1 cellular context compared by ENCODE assay signal in the genomic region with DNA sequence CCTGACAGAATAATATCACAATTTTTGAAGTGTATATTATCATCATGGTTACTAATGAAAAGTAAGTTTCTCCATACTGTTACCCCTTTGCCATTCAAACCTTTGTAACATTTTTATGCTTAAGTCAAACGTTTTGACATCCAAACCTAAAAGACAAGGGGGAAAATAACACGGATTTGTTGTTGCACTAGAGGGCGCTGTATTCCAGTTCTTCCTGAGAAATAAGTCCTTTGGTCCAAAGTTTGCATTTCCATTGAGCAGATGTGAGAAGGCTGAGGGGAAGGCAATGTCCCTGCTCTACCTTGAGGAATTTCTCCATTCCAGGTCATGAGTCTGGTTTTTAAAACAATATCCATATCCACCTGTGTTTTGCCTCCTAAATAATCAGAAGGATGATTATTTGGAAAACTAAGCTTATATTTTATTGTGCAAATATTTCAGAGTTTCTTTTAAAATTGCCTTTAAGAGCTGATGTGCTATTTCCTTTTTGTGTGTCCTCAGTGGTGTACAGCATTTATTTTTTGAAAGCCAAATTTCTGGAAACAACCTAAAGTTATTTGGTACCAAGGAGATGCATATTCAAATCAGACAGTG.
A peak's percentile ranks its signal among the peaks of the same experiment; 100 is the strongest.
TF ChIP-seq lines count a peak whose summit lies in the region.

No MANE protein-coding gene starts in this region.

TF ChIP-seq in GM12878, 131 proteins besides CTCF, POLR2A, EP300 and RAD21:
- TF ChIP-seq SRF (IDR thresholded peaks at IDR 0.05; ENCODE audit: low read depth in 2 of 2, low read length in 2 of 2) (no peak), ZZZ3 (IDR thresholded peaks at IDR 0.05; ENCODE audit: control insufficient read depth, insufficient read length, low read depth) (no peak), SUZ12 (IDR thresholded peaks at IDR 0.05; ENCODE audit: unreplicated experiment) (no peak), LARP7 (IDR thresholded peaks at IDR 0.05) (no peak), GABPA (IDR thresholded peaks at IDR 0.05; ENCODE audit: low read depth) (no peak), RB1 (IDR thresholded peaks at IDR 0.05; ENCODE audit: borderline replicate concordance) (peak; percentile 26; the same call in 1 of the 2 replicates), HDAC2 (IDR thresholded peaks at IDR 0.05) (no peak), MTA3 (IDR thresholded peaks at IDR 0.05; ENCODE audit: borderline replicate concordance, low read length) (no peak), CBFB (IDR thresholded peaks at IDR 0.05; ENCODE audit: low read depth) (no peak), SMC3 (IDR thresholded peaks at IDR 0.05; ENCODE audit: borderline replicate concordance, low read length) (peak; percentile 87), RAD51 (IDR thresholded peaks at IDR 0.05) (no peak), RCOR1 (conservative IDR thresholded peaks at IDR 0.05; ENCODE audit: low read depth, low read length) (no peak), TCF3 (IDR thresholded peaks at IDR 0.05; ENCODE audit: borderline replicate concordance, insufficient read depth, low read depth, low read length) (no peak), TARDBP (IDR thresholded peaks at IDR 0.05; ENCODE audit: borderline replicate concordance) (no peak), BRCA1 (IDR thresholded peaks at IDR 0.05; ENCODE audit: low read depth, low read length) (no peak), STAT1 (conservative IDR thresholded peaks at IDR 0.05) (0 out of 2 replicates have a peak, but pooled peaks have one; percentile 57), HDGF (IDR thresholded peaks at IDR 0.05) (no peak), NBN (IDR thresholded peaks at IDR 0.05) (no peak)
- TF ChIP-seq, protein P1, sequence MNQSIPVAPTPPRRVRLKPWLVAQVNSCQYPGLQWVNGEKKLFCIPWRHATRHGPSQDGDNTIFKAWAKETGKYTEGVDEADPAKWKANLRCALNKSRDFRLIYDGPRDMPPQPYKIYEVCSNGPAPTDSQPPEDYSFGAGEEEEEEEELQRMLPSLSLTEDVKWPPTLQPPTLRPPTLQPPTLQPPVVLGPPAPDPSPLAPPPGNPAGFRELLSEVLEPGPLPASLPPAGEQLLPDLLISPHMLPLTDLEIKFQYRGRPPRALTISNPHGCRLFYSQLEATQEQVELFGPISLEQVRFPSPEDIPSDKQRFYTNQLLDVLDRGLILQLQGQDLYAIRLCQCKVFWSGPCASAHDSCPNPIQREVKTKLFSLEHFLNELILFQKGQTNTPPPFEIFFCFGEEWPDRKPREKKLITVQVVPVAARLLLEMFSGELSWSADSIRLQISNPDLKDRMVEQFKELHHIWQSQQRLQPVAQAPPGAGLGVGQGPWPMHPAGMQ (IDR thresholded peaks at IDR 0.05; ENCODE audit: borderline replicate concordance) = no peak
- TF ChIP-seq, protein P2, sequence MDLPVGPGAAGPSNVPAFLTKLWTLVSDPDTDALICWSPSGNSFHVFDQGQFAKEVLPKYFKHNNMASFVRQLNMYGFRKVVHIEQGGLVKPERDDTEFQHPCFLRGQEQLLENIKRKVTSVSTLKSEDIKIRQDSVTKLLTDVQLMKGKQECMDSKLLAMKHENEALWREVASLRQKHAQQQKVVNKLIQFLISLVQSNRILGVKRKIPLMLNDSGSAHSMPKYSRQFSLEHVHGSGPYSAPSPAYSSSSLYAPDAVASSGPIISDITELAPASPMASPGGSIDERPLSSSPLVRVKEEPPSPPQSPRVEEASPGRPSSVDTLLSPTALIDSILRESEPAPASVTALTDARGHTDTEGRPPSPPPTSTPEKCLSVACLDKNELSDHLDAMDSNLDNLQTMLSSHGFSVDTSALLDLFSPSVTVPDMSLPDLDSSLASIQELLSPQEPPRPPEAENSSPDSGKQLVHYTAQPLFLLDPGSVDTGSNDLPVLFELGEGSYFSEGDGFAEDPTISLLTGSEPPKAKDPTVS (IDR thresholded peaks at IDR 0.05; ENCODE audit: low read depth, low read length) = no peak
